ENCODE assay signal across 1 cellular context in the genomic region with DNA sequence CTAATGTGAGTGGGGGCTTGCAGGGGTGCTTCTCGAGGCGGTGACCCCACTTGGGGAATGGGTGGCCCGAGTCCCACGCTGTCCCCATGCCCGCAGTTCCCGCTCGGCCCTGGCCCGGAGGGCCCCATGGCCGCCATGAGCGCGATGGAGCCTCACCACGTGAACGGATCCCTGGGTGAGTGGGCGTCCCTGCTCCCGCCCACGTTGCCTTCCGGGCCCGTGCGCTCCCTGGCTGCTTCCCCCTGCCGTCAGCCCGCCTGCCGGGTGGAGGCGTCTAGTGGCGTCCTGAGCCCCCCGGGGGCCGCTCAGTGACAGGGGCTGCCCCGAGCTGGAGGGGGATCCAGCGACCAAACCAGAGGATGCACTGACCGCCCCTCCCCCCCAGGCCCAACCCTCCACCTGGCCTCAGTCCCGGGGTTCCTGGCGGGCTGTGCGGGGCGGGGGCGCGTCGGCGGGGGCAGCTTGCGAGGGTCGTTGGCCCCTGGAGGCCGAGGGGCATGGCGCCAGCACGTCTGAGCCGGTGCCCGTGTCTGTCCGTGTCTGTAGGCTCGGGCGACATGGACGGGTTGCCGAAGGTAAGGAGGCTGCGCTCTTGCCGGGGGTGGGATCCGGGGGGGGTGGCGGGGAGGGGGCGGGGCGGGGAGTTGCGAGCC.
A peak's percentile ranks its signal among the peaks of the same experiment; 100 is the strongest.
TF ChIP-seq lines count a peak whose summit lies in the region.

No MANE protein-coding gene starts in this region.

TF ChIP-seq in GM12878, 131 proteins besides CTCF, POLR2A, EP300 and RAD21 (continues in another document):
- TF ChIP-seq JUNB (IDR thresholded peaks at IDR 0.05) (no peak), ZNF217 (IDR thresholded peaks at IDR 0.05) (peak; percentile 50), CBX5 (IDR thresholded peaks at IDR 0.05; ENCODE audit: low read depth) (no peak), SREBF1 (IDR thresholded peaks at IDR 0.05; ENCODE audit: low read length) (no peak), NBN (IDR thresholded peaks at IDR 0.05) (peak; percentile 70; the same call in 1 of the 2 replicates), RELA (IDR thresholded peaks at IDR 0.05; ENCODE audit: borderline replicate concordance, partially characterized antibody) (peak; percentile 14), RUNX3 (IDR thresholded peaks at IDR 0.05; ENCODE audit: low read length) (peak; percentile 49; the same call in 1 of the 2 replicates), ZBED1 (IDR thresholded peaks at IDR 0.05; ENCODE audit: borderline replicate concordance) (no peak), SMAD1 (IDR thresholded peaks at IDR 0.05; ENCODE audit: low read depth, partially characterized antibody) (no peak), MEF2B (IDR thresholded peaks at IDR 0.05; ENCODE audit: partially characterized antibody, poor library complexity, severe bottlenecking) (peak; percentile 41), ZNF274 (IDR thresholded peaks at IDR 0.05; ENCODE audit: insufficient read depth, insufficient read length) (no peak), NFIC (IDR thresholded peaks at IDR 0.05; ENCODE audit: low read depth, low read length) (no peak), BHLHE40 (IDR thresholded peaks at IDR 0.05; ENCODE audit: borderline replicate concordance in 1 of 2, low read depth in 2 of 2, low read length in 1 of 2) (peak; percentile 85 to 96), KAT2A (conservative IDR thresholded peaks at IDR 0.05; ENCODE audit: control insufficient read depth, low read depth, low read length) (no peak), LARP7 (IDR thresholded peaks at IDR 0.05) (no peak; the same call in none of the 2 replicates), STAT1 (conservative IDR thresholded peaks at IDR 0.05) (0 out of 2 replicates have a peak, but pooled peaks have one; percentile 16), CHD2 (IDR thresholded peaks at IDR 0.05; ENCODE audit: borderline replicate concordance, low read depth, low read length) (peak; percentile 38; the same call in 1 of the 2 replicates), SP1 (IDR thresholded peaks at IDR 0.05; ENCODE audit: low read depth, low read length) (no peak), ZNF384 (IDR thresholded peaks at IDR 0.05; ENCODE audit: borderline replicate concordance, low read depth, low read length) (no peak), NR2C2 (IDR thresholded peaks at IDR 0.05; ENCODE audit: borderline replicate concordance, control insufficient read depth, insufficient read length, low read depth) (no peak), NRF1 (conservative IDR thresholded peaks at IDR 0.05; ENCODE audit: low read depth, low read length) (no peak), ZNF207 (IDR thresholded peaks at IDR 0.05; ENCODE audit: borderline replicate concordance) (peak; percentile 75; the same call in 1 of the 2 replicates), POLR2AphosphoS5 (IDR thresholded peaks at IDR 0.05; ENCODE audit: low read length) (peak; percentile 66; the same call in 1 of the 2 replicates), POLR2AphosphoS2 (IDR thresholded peaks at IDR 0.05; ENCODE audit: low read depth, low read length) (no peak), YY1 (IDR thresholded peaks at IDR 0.05; ENCODE audit: low read depth, low read length) (peak; percentile 94), SMAD5 (IDR thresholded peaks at IDR 0.05; ENCODE audit: low read depth) (peak; percentile 63; the same call in 1 of the 2 replicates), BRCA1 (IDR thresholded peaks at IDR 0.05; ENCODE audit: low read depth, low read length) (no peak), FOXK2 (IDR thresholded peaks at IDR 0.05) (no peak), GATAD2B (conservative IDR thresholded peaks at IDR 0.05; ENCODE audit: low read depth) (peak; percentile 86), SREBF2 (IDR thresholded peaks at IDR 0.05; ENCODE audit: low read length) (no peak), MYC (IDR thresholded peaks at IDR 0.05; ENCODE audit: insufficient read depth, insufficient read length, insufficient replicate concordance, low read length, severe bottlenecking) (peak; percentile 89), SUZ12 (IDR thresholded peaks at IDR 0.05; ENCODE audit: unreplicated experiment) (no peak), SPI1 (IDR thresholded peaks at IDR 0.05; ENCODE audit: borderline replicate concordance, insufficient read depth, low read depth, low read length) (no peak), SIX5 (IDR thresholded peaks at IDR 0.05; ENCODE audit: low read depth, low read length, severe bottlenecking) (no peak), IKZF1 (conservative IDR thresholded peaks at IDR 0.05) (no peak; the same call in none of the 2 replicates), HDAC2 (IDR thresholded peaks at IDR 0.05) (no peak), BCL11A (IDR thresholded peaks at IDR 0.05; ENCODE audit: low read depth, low read length) (no peak), MTA3 (IDR thresholded peaks at IDR 0.05; ENCODE audit: borderline replicate concordance, low read length) (no peak)
- TF ChIP-seq, protein P1, sequence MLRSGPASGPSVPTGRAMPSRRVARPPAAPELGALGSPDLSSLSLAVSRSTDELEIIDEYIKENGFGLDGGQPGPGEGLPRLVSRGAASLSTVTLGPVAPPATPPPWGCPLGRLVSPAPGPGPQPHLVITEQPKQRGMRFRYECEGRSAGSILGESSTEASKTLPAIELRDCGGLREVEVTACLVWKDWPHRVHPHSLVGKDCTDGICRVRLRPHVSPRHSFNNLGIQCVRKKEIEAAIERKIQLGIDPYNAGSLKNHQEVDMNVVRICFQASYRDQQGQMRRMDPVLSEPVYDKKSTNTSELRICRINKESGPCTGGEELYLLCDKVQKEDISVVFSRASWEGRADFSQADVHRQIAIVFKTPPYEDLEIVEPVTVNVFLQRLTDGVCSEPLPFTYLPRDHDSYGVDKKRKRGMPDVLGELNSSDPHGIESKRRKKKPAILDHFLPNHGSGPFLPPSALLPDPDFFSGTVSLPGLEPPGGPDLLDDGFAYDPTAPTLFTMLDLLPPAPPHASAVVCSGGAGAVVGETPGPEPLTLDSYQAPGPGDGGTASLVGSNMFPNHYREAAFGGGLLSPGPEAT (IDR thresholded peaks at IDR 0.05; ENCODE audit: low read depth): peak; percentile 44; the same call in 1 of the 2 replicates
- TF ChIP-seq, protein P2, sequence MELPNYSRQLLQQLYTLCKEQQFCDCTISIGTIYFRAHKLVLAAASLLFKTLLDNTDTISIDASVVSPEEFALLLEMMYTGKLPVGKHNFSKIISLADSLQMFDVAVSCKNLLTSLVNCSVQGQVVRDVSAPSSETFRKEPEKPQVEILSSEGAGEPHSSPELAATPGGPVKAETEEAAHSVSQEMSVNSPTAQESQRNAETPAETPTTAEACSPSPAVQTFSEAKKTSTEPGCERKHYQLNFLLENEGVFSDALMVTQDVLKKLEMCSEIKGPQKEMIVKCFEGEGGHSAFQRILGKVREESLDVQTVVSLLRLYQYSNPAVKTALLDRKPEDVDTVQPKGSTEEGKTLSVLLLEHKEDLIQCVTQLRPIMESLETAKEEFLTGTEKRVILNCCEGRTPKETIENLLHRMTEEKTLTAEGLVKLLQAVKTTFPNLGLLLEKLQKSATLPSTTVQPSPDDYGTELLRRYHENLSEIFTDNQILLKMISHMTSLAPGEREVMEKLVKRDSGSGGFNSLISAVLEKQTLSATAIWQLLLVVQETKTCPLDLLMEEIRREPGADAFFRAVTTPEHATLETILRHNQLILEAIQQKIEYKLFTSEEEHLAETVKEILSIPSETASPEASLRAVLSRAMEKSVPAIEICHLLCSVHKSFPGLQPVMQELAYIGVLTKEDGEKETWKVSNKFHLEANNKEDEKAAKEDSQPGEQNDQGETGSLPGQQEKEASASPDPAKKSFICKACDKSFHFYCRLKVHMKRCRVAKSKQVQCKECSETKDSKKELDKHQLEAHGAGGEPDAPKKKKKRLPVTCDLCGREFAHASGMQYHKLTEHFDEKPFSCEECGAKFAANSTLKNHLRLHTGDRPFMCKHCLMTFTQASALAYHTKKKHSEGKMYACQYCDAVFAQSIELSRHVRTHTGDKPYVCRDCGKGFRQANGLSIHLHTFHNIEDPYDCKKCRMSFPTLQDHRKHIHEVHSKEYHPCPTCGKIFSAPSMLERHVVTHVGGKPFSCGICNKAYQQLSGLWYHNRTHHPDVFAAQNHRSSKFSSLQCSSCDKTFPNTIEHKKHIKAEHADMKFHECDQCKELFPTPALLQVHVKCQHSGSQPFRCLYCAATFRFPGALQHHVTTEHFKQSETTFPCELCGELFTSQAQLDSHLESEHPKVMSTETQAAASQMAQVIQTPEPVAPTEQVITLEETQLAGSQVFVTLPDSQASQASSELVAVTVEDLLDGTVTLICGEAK (IDR thresholded peaks at IDR 0.05; ENCODE audit: borderline replicate concordance): no peak
- TF ChIP-seq, protein P3, sequence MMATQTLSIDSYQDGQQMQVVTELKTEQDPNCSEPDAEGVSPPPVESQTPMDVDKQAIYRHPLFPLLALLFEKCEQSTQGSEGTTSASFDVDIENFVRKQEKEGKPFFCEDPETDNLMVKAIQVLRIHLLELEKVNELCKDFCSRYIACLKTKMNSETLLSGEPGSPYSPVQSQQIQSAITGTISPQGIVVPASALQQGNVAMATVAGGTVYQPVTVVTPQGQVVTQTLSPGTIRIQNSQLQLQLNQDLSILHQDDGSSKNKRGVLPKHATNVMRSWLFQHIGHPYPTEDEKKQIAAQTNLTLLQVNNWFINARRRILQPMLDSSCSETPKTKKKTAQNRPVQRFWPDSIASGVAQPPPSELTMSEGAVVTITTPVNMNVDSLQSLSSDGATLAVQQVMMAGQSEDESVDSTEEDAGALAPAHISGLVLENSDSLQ (IDR thresholded peaks at IDR 0.05): no peak
- TF ChIP-seq, protein P4, sequence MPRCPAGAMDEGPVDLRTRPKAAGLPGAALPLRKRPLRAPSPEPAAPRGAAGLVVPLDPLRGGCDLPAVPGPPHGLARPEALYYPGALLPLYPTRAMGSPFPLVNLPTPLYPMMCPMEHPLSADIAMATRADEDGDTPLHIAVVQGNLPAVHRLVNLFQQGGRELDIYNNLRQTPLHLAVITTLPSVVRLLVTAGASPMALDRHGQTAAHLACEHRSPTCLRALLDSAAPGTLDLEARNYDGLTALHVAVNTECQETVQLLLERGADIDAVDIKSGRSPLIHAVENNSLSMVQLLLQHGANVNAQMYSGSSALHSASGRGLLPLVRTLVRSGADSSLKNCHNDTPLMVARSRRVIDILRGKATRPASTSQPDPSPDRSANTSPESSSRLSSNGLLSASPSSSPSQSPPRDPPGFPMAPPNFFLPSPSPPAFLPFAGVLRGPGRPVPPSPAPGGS (IDR thresholded peaks at IDR 0.05; ENCODE audit: borderline replicate concordance, insufficient read depth, low read depth, low read length, poor library complexity, severe bottlenecking): peak; percentile 59
- TF ChIP-seq, protein P5, sequence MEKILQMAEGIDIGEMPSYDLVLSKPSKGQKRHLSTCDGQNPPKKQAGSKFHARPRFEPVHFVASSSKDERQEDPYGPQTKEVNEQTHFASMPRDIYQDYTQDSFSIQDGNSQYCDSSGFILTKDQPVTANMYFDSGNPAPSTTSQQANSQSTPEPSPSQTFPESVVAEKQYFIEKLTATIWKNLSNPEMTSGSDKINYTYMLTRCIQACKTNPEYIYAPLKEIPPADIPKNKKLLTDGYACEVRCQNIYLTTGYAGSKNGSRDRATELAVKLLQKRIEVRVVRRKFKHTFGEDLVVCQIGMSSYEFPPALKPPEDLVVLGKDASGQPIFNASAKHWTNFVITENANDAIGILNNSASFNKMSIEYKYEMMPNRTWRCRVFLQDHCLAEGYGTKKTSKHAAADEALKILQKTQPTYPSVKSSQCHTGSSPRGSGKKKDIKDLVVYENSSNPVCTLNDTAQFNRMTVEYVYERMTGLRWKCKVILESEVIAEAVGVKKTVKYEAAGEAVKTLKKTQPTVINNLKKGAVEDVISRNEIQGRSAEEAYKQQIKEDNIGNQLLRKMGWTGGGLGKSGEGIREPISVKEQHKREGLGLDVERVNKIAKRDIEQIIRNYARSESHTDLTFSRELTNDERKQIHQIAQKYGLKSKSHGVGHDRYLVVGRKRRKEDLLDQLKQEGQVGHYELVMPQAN (conservative IDR thresholded peaks at IDR 0.05): peak; percentile 81; the same call in 1 of the 2 replicates
- TF ChIP-seq, protein P6, sequence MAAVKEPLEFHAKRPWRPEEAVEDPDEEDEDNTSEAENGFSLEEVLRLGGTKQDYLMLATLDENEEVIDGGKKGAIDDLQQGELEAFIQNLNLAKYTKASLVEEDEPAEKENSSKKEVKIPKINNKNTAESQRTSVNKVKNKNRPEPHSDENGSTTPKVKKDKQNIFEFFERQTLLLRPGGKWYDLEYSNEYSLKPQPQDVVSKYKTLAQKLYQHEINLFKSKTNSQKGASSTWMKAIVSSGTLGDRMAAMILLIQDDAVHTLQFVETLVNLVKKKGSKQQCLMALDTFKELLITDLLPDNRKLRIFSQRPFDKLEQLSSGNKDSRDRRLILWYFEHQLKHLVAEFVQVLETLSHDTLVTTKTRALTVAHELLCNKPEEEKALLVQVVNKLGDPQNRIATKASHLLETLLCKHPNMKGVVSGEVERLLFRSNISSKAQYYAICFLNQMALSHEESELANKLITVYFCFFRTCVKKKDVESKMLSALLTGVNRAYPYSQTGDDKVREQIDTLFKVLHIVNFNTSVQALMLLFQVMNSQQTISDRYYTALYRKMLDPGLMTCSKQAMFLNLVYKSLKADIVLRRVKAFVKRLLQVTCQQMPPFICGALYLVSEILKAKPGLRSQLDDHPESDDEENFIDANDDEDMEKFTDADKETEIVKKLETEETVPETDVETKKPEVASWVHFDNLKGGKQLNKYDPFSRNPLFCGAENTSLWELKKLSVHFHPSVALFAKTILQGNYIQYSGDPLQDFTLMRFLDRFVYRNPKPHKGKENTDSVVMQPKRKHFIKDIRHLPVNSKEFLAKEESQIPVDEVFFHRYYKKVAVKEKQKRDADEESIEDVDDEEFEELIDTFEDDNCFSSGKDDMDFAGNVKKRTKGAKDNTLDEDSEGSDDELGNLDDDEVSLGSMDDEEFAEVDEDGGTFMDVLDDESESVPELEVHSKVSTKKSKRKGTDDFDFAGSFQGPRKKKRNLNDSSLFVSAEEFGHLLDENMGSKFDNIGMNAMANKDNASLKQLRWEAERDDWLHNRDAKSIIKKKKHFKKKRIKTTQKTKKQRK (IDR thresholded peaks at IDR 0.05; ENCODE audit: low read depth, low read length): no peak
- TF ChIP-seq, protein P7, sequence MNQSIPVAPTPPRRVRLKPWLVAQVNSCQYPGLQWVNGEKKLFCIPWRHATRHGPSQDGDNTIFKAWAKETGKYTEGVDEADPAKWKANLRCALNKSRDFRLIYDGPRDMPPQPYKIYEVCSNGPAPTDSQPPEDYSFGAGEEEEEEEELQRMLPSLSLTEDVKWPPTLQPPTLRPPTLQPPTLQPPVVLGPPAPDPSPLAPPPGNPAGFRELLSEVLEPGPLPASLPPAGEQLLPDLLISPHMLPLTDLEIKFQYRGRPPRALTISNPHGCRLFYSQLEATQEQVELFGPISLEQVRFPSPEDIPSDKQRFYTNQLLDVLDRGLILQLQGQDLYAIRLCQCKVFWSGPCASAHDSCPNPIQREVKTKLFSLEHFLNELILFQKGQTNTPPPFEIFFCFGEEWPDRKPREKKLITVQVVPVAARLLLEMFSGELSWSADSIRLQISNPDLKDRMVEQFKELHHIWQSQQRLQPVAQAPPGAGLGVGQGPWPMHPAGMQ (IDR thresholded peaks at IDR 0.05; ENCODE audit: borderline replicate concordance): no peak
- TF ChIP-seq, protein P8, sequence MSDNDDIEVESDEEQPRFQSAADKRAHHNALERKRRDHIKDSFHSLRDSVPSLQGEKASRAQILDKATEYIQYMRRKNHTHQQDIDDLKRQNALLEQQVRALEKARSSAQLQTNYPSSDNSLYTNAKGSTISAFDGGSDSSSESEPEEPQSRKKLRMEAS (IDR thresholded peaks at IDR 0.05; ENCODE audit: low read depth, low read length): no peak; the same call in none of the 2 replicates
